ENCODE assay signal across 16 cellular contexts in the genomic region with DNA sequence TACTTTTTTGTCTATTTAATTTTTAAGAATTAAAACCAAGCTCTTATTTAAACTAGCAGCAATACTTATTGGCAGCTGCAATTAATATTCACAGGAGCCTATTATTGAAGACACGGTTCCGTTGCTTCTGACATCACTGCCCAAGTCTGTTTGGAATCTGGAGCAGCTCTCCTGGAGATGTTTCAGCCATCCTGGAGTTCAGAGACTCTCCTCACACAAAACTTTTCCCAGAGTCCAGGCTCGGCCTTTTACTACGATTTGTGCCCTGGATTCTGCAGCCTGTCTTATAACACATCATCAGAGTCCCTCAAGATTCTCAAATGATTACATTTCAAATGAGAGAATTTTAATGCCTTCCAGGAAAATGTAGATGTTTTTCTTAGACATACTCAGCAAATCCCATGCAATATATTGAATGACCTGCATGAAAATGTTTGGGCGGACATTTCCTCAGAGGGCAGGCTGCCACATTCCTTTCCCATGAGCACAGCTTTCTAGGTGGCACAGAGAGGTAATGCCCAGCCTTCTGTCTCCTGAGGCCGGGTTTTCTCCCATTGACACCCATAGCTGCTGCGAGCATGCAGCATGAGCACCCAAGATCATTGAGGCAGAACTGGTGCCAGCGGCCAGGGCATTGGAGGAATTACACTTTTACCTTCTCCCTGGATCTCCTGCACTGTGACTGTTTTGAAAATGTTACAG.
A peak's percentile ranks its signal among the peaks of the same experiment; 100 is the strongest.
DNase-seq lines count a peak whose midpoint lies in the region; ATAC-seq and TF ChIP-seq lines count a peak whose summit lies in the region.
"Had no signal": no experiment of that assay in that cellular context is flagged by ENCODE, and none has a peak within 500 bp of the region (broad histone marks: within the 10 kb centered on the region; RNA-seq: fewer than 3 reads in every experiment).

No MANE protein-coding gene starts in this region.

- H3K4me1 ChIP-seq in RWPE2 (ENCODE audit: insufficient read depth, poor library complexity, severe bottlenecking), result peaks cover 34% of the 10 kb centered on the region
- H3K4me1 ChIP-seq in CD8-positive, alpha-beta memory T cell (ENCODE audit: insufficient read depth, low read length), result no peaks in the 10 kb centered on the region

- POLR2A ChIA-PET in CD8-positive, alpha-beta memory T cell (lab: Charles Lee), result no interaction called here

- H3K9me3 ChIP-seq in RWPE2 (ENCODE audit: severe bottlenecking), result peaks cover 6% of the 10 kb centered on the region
- no peaks in the 10 kb centered on the region for H3K9me3 ChIP-seq in CD8-positive, alpha-beta memory T cell (ENCODE audit: low read length)
- H3K9me3 ChIP-seq: suprapubic skin had no signal

- ATAC-seq in RWPE2 (ENCODE audit: low read depth), result peak; percentile 93
- ATAC-seq: activated T-cell treated with anti-CD3 and anti-CD28 coated beads, Interleukin-2, amount 50 U/mL, for 4 hours had no signal

- peaks cover 8% of the 10 kb centered on the region for H3K36me3 Mint-ChIP-seq in nephron (ENCODE audit: low read depth)
- H3K36me3 Mint-ChIP-seq in CD8-positive, alpha-beta memory T cell, result peaks cover 0 to 8% (median 0%) of the 10 kb centered on the region in 3 donors

- H3K27me3 ChIP-seq in RWPE2 (ENCODE audit: insufficient read depth, poor library complexity, severe bottlenecking), result no peaks in the 10 kb centered on the region
- no peaks in the 10 kb centered on the region for H3K27me3 ChIP-seq in CD8-positive, alpha-beta memory T cell (ENCODE audit: insufficient read depth, low read length, poor library complexity, severe bottlenecking)
- H3K27me3 ChIP-seq: suprapubic skin had no signal

- no peak overlapping the region for H3K4me3 Mint-ChIP-seq in nephron
- H3K4me3 Mint-ChIP-seq in CD8-positive, alpha-beta memory T cell, result no peak overlapping the region
- H3K4me3 Mint-ChIP-seq: activated CD4-positive, alpha-beta T cell treated with anti-CD3 and anti-CD28 coated beads, Interleukin-2, amount 10 ng/mL, durations not matched to agents 7 days and 5 days; activated T-cell treated with anti-CD3 and anti-CD28 coated beads, Interleukin-2, amount 50 U/mL, for 4 hours had no signal

- peak overlapping the region; percentile 30 to 92 (median 81) for H3K27ac Mint-ChIP-seq in nephron
- H3K27ac Mint-ChIP-seq in CD8-positive, alpha-beta memory T cell, result no peak overlapping the region
- H3K27ac Mint-ChIP-seq: activated CD4-positive, alpha-beta T cell treated with anti-CD3 and anti-CD28 coated beads, Interleukin-2, amount 10 ng/mL, durations not matched to agents 7 days and 5 days; progenitor cell of endocrine pancreas had no signal

- no peaks in the 10 kb centered on the region for H3K36me3 ChIP-seq in RWPE2 (ENCODE audit: low read depth)
- no peaks in the 10 kb centered on the region for H3K36me3 ChIP-seq in CD8-positive, alpha-beta memory T cell (ENCODE audit: insufficient read depth, low read length)
- H3K36me3 ChIP-seq: suprapubic skin had no signal

- H3K27me3 Mint-ChIP-seq in nephron (ENCODE audit: low read depth), result peaks cover 4% of the 10 kb centered on the region
- peaks cover 7 to 28% of the 10 kb centered on the region in 2 donors for H3K27me3 Mint-ChIP-seq in CD8-positive, alpha-beta memory T cell

- peaks cover 37% of the 10 kb centered on the region for H3K4me1 Mint-ChIP-seq in nephron
- no peaks in the 10 kb centered on the region for H3K4me1 Mint-ChIP-seq in CD8-positive, alpha-beta memory T cell
- H3K4me1 Mint-ChIP-seq: activated CD4-positive, alpha-beta T cell treated with anti-CD3 and anti-CD28 coated beads, Interleukin-2, amount 10 ng/mL, durations not matched to agents 7 days and 5 days had no signal

- peak overlapping the region; percentile 49 for H3K27ac ChIP-seq in RWPE2 (ENCODE audit: poor library complexity, severe bottlenecking)
- no peak overlapping the region for H3K27ac ChIP-seq in CD8-positive, alpha-beta memory T cell (ENCODE audit: low read depth, low read length)
- H3K27ac ChIP-seq: suprapubic skin had no signal

- CTCF ChIA-PET in CD8-positive, alpha-beta memory T cell (lab: Charles Lee), result no interaction called here

- peaks cover 31% of the 10 kb centered on the region for H3K9me3 Mint-ChIP-seq in nephron
- peaks cover 8 to 19% (median 12%) of the 10 kb centered on the region in 5 donors for H3K9me3 Mint-ChIP-seq in CD8-positive, alpha-beta memory T cell
- H3K9me3 Mint-ChIP-seq: activated CD4-positive, alpha-beta T cell treated with anti-CD3 and anti-CD28 coated beads, Interleukin-2, amount 10 ng/mL, durations not matched to agents 7 days and 5 days had no signal

- TF ChIP-seq CTCF in RWPE2 (IDR thresholded peaks at IDR 0.05; ENCODE audit: poor library complexity, severe bottlenecking) (no peak), epithelial cell of proximal tubule (conservative IDR thresholded peaks at IDR 0.05; ENCODE audit: low read depth, low read length) (peak; percentile 12), nephron (IDR thresholded peaks at IDR 0.05; ENCODE audit: unreplicated experiment in 3 of 3) (no peak)

- H3K4me3 ChIP-seq in RWPE2 (ENCODE audit: severe bottlenecking) (no peak overlapping the region), epithelial cell of proximal tubule (ENCODE audit: low read depth, low read length) (no peak overlapping the region)
- no peak overlapping the region for H3K4me3 ChIP-seq in CD8-positive, alpha-beta memory T cell (ENCODE audit: low read length)
- H3K4me3 ChIP-seq: suprapubic skin had no signal

- peak; percentile 31 for DNase-seq in ELR (ENCODE audit: low read depth)
- no peak for DNase-seq in RWPE2 (ENCODE audit: low spot score)
- DNase-seq in epithelial cell of proximal tubule (ENCODE audit: low read depth), result peak; percentile 86
- DNase-seq in activated gamma-delta T cell (lab: John Stamatoyannopoulos, UW), result no peak
- no peak for DNase-seq in HCEC 1CT
- no peak for DNase-seq in CD8-positive, alpha-beta memory T cell
- DNase-seq in DMS53 (lab: John Stamatoyannopoulos, UW), result no peak
- DNase-seq: activated CD4-positive, alpha-beta T cell treated with anti-CD3 and anti-CD28 coated beads, Interleukin-2, amount 10 ng/mL, durations not matched to agents 7 days and 5 days; activated T-cell treated with anti-CD3 and anti-CD28 coated beads, Interleukin-2, amount 50 U/mL, for 4 hours; DMS79 treated with DMSO at 0.1 percent for 48 hours; foreskin melanocyte; SHP77 treated with DMSO at 0.1 percent for 48 hours; T1000 had no signal

Comparison
In these comparisons a context has a peak if more than half of its experiments do, and no peak if none do; other contexts are left out.
1. DNase-seq: peak in ELR (single experiment) and epithelial cell of proximal tubule (single experiment); none in RWPE2 (single experiment), activated gamma-delta T cell (single experiment), HCEC 1CT (single experiment), CD8-positive, alpha-beta memory T cell (0 of 5) and DMS53 (single experiment).
2. H3K27ac Mint-ChIP-seq: peak in nephron (3 of 3); none in CD8-positive, alpha-beta memory T cell (0 of 8).